1 cellular context compared by ENCODE assay signal in the genomic region with DNA sequence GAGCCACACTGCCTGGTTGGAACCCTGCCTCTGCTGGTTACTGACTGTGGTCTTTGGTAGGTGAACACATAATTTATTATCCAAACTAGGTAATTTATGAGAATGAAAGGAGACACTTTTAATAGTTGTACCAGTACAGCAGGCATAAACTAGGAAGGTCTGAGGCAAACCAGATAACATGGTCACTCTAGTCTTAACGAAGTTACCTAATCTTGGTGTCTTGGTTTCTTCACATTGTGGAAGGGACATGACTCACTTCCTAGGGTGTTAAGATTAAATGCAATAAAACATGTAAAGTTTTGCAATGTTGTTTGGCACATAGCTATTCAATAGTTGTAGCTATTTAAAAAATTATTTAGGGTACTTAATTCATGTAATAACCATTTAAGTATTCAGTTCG.
TF ChIP-seq lines count a peak whose summit lies in the region.

No MANE protein-coding gene starts in this region.

TF ChIP-seq in IMR-90, 13 proteins besides CTCF, POLR2A, EP300 and RAD21:
- TF ChIP-seq RCOR1 (IDR thresholded peaks at IDR 0.05; ENCODE audit: insufficient replicate concordance, low read length) = no peak
- TF ChIP-seq USF2 (IDR thresholded peaks at IDR 0.05; ENCODE audit: low read depth, low read length) = no peak
- no peak for TF ChIP-seq CHD1 (IDR thresholded peaks at IDR 0.05; ENCODE audit: low read depth, low read length)
- no peak for TF ChIP-seq SMC3 (IDR thresholded peaks at IDR 0.05; ENCODE audit: low read depth, low read length)
- no peak for TF ChIP-seq MAFK (IDR thresholded peaks at IDR 0.05; ENCODE audit: low read depth, low read length)
- no peak for TF ChIP-seq FOS (IDR thresholded peaks at IDR 0.05; ENCODE audit: low read depth, low read length)
- TF ChIP-seq CEBPB (IDR thresholded peaks at IDR 0.05; ENCODE audit: low read depth, low read length) = no peak
- TF ChIP-seq BHLHE40 (IDR thresholded peaks at IDR 0.05; ENCODE audit: low read depth, low read length) = no peak
